13 cellular contexts compared by ENCODE assay signal in the genomic region with DNA sequence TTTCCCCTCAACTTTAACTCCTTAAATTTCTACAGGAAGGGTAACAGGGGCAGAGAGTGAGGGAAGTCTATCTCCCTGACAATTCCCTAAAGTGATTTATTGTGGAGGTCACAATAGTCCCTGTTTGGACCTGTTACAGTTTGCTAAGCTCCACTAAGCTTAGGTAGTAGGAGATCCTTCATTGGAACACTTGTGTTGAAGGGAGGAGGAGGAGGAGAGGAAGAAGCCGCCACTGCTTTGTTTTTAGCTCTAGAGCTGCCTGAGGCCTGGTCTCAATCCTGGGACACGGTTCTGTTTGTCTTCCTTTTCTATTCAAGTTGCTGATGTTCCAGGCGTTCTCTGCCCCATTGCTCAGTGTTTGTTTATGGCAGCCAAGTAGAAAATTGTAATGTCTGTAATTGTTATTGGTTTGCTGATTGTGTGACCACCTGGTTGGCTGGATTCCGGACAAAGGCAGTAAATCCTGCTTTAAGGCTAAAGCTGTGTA. TPM values are rescaled to one million over a fixed set of nuclear protein-coding genes. Genes with fewer than 3 reads are reported as not detected.
A peak's percentile ranks its signal among the peaks of the same experiment; 100 is the strongest.
DNase-seq lines count a peak whose midpoint lies in the region; ATAC-seq and TF ChIP-seq lines count a peak whose summit lies in the region.
"Had no signal": no experiment of that assay in that cellular context is flagged by ENCODE, and none has a peak within 500 bp of the region (broad histone marks: within the 10 kb centered on the region; RNA-seq: fewer than 3 reads in every experiment).

No MANE protein-coding gene starts in this region.

- no peaks in the 10 kb centered on the region for H3F3A ChIP-seq in MM.1S (ENCODE audit: insufficient read depth, low read length)

- no peak overlapping the region for H3K4me2 ChIP-seq in MM.1S (ENCODE audit: low read depth, low read length)

- no peaks in the 10 kb centered on the region for H4K20me1 ChIP-seq in MM.1S (ENCODE audit: insufficient read depth, low read length)

- no peaks in the 10 kb centered on the region for H3K9me3 ChIP-seq in CD4-positive, CD25-positive, alpha-beta regulatory T cell (ENCODE audit: control insufficient read depth in 2 of 2, low read length in 2 of 2)
- no peaks in the 10 kb centered on the region for H3K9me3 ChIP-seq in MM.1S (replicated peaks; ENCODE audit: insufficient read depth, low read length)
- no peaks in the 10 kb centered on the region for H3K9me3 ChIP-seq in vagina
- H3K9me3 ChIP-seq: heart right ventricle had no signal

- no peak overlapping the region for H3K9ac ChIP-seq in MM.1S (ENCODE audit: low read length)

- no peak overlapping the region for H3K4me3 ChIP-seq in CD4-positive, CD25-positive, alpha-beta regulatory T cell (ENCODE audit: low read depth, low read length)
- H3K4me3 ChIP-seq in MM.1S (ENCODE audit: low read length) (no peak overlapping the region), vagina (no peak overlapping the region)
- H3K4me3 ChIP-seq: heart right ventricle had no signal

- H3K9me2 ChIP-seq in MM.1S (replicated peaks; ENCODE audit: insufficient read depth, low read length): no peaks in the 10 kb centered on the region

- no peaks in the 10 kb centered on the region for H3K4me1 ChIP-seq in CD4-positive, CD25-positive, alpha-beta regulatory T cell (ENCODE audit: control insufficient read depth, insufficient read depth, low read length, poor library complexity, severe bottlenecking)
- H3K4me1 ChIP-seq in MM.1S (ENCODE audit: low read length) (no peaks in the 10 kb centered on the region), vagina (no peaks in the 10 kb centered on the region)

- H3K4me1 Mint-ChIP-seq in CD4-positive, CD25-positive, alpha-beta regulatory T cell: peaks cover 0 to 2% (median under 1%) of the 10 kb centered on the region in 4 donors
- H3K4me1 Mint-ChIP-seq: stimulated activated memory B cell treated with anti-CD40 and anti-IgM and Interleukin-4, amounts not matched to agents 10 μg/mL and 1 μg/mL and 100 μg/mL, for 72 hours had no signal

- TF ChIP-seq CTCF in MM.1S (IDR thresholded peaks at IDR 0.05; ENCODE audit: low read length) (no peak), vagina (IDR thresholded peaks at IDR 0.05) (no peak)

- no peaks in the 10 kb centered on the region for H3K36me3 ChIP-seq in CD4-positive, CD25-positive, alpha-beta regulatory T cell (ENCODE audit: control insufficient read depth, insufficient read depth, low read length)
- H3K36me3 ChIP-seq in MM.1S (replicated peaks; ENCODE audit: insufficient read depth, low read length): no peaks in the 10 kb centered on the region
- no peaks in the 10 kb centered on the region for H3K36me3 ChIP-seq in vagina
- H3K36me3 ChIP-seq: heart right ventricle had no signal

- H3K27me3 ChIP-seq in CD4-positive, CD25-positive, alpha-beta regulatory T cell (ENCODE audit: control insufficient read depth, insufficient read depth, low read length): no peaks in the 10 kb centered on the region
- no peaks in the 10 kb centered on the region for H3K27me3 ChIP-seq in MM.1S (replicated peaks; ENCODE audit: insufficient read depth, low read length)
- H3K27me3 ChIP-seq in vagina: no peaks in the 10 kb centered on the region

- no peak for TF ChIP-seq POLR2A in vagina (IDR thresholded peaks at IDR 0.05)

- peak overlapping the region in 2 of 3 donors; percentile 28 to 39 for H3K27ac Mint-ChIP-seq in CD4-positive, CD25-positive, alpha-beta regulatory T cell
- H3K27ac Mint-ChIP-seq: stimulated activated memory B cell treated with anti-CD40 and anti-IgM and Interleukin-4, amounts not matched to agents 10 μg/mL and 1 μg/mL and 100 μg/mL, for 72 hours had no signal

- DNase-seq in CD4-positive, CD25-positive, alpha-beta regulatory T cell: no peak
- DNase-seq in NCI-H1092 (lab: John Stamatoyannopoulos, UW) (peak; percentile 75), NCI-H82 (lab: John Stamatoyannopoulos, UW) (peak; percentile 77), kidney glomerular epithelial cell (lab: John Stamatoyannopoulos, UW) (peak; percentile 81), MM.1S (no peak), vagina (ENCODE audit: extremely low spot score in 2 of 2) (no peak)
- DNase-seq: activated CD4-positive, alpha-beta T cell treated with anti-CD3 and anti-CD28 coated beads, Interleukin-2, amount 50 U/mL, for 48 hours; activated effector memory CD4-positive, alpha-beta T cell treated with anti-CD3 and anti-CD28 coated beads, Interleukin-2, amount 50 U/mL, for 16 hours; heart right ventricle; mammary epithelial cell had no signal

- no peak overlapping the region for H3K27ac ChIP-seq in CD4-positive, CD25-positive, alpha-beta regulatory T cell (ENCODE audit: insufficient read depth, low read length, poor library complexity, severe bottlenecking)
- H3K27ac ChIP-seq in MM.1S (ENCODE audit: low read length) (no peak overlapping the region), vagina (no peak overlapping the region)

- H3K27me3 Mint-ChIP-seq in CD4-positive, CD25-positive, alpha-beta regulatory T cell: peaks cover 17% of the 10 kb centered on the region

- no peaks in the 10 kb centered on the region for H3K79me2 ChIP-seq in MM.1S (ENCODE audit: low read length)

- intact Hi-C loops in vagina (cut with DNase I): no loop called here

- no peak overlapping the region for H2AFZ ChIP-seq in MM.1S (ENCODE audit: low read length)

- no peaks in the 10 kb centered on the region for H3K36me3 Mint-ChIP-seq in CD4-positive, CD25-positive, alpha-beta regulatory T cell
- H3K36me3 Mint-ChIP-seq: stimulated activated memory B cell treated with anti-CD40 and anti-IgM and Interleukin-4, amounts not matched to agents 10 μg/mL and 1 μg/mL and 100 μg/mL, for 72 hours had no signal

- no peaks in the 10 kb centered on the region for H3K9me3 Mint-ChIP-seq in CD4-positive, CD25-positive, alpha-beta regulatory T cell
- H3K9me3 Mint-ChIP-seq: stimulated activated memory B cell treated with anti-CD40 and anti-IgM and Interleukin-4, amounts not matched to agents 10 μg/mL and 1 μg/mL and 100 μg/mL, for 72 hours had no signal

- no peak for ATAC-seq in CD4-positive, CD25-positive, alpha-beta regulatory T cell (ENCODE audit: low read depth in 2 of 2)
- no peak for ATAC-seq in GM21786 (IDR thresholded peaks at IDR 0.05; ENCODE audit: unreplicated experiment)
- no peak for ATAC-seq in GM18873 (IDR thresholded peaks at IDR 0.05; ENCODE audit: low FRiP score, unreplicated experiment)
- ATAC-seq: stimulated activated memory B cell treated with anti-CD40 and anti-IgM and Interleukin-4, amounts not matched to agents 10 μg/mL and 1 μg/mL and 100 μg/mL, for 72 hours had no signal

- no peak overlapping the region for H3K4me3 Mint-ChIP-seq in CD4-positive, CD25-positive, alpha-beta regulatory T cell
- H3K4me3 Mint-ChIP-seq: stimulated activated memory B cell treated with anti-CD40 and anti-IgM and Interleukin-4, amounts not matched to agents 10 μg/mL and 1 μg/mL and 100 μg/mL, for 72 hours had no signal

RNA-seq across cellular contexts. Expression of a gene that starts 48.4 kb away (rescaled TPM):
- total RNA-seq in CD4-positive, CD25-positive, alpha-beta regulatory T cell: 10.5 TPM
- under 1 TPM in 2 of 4 donors, not detected in 2; 0.17 to 0.71 TPM for polyA plus RNA-seq in CD4-positive, CD25-positive, alpha-beta regulatory T cell
- total RNA-seq in vagina: 191 TPM

Comparison
In these comparisons a context has a peak if more than half of its experiments do, and no peak if none do; other contexts are left out.
1. DNase-seq: peak in NCI-H1092 (single experiment), NCI-H82 (single experiment) and kidney glomerular epithelial cell (single experiment); none in CD4-positive, CD25-positive, alpha-beta regulatory T cell (0 of 3), MM.1S (single experiment) and vagina (0 of 2).
2. RNA of a gene that starts 48.4 kb away (total RNA-seq): 191 TPM in vagina (single experiment); 10.5 TPM in CD4-positive, CD25-positive, alpha-beta regulatory T cell (single experiment); every median in the first group is over 10 times any median in the second.